Comparison of ENCODE assay signal across 1 cellular context in the genomic region with DNA sequence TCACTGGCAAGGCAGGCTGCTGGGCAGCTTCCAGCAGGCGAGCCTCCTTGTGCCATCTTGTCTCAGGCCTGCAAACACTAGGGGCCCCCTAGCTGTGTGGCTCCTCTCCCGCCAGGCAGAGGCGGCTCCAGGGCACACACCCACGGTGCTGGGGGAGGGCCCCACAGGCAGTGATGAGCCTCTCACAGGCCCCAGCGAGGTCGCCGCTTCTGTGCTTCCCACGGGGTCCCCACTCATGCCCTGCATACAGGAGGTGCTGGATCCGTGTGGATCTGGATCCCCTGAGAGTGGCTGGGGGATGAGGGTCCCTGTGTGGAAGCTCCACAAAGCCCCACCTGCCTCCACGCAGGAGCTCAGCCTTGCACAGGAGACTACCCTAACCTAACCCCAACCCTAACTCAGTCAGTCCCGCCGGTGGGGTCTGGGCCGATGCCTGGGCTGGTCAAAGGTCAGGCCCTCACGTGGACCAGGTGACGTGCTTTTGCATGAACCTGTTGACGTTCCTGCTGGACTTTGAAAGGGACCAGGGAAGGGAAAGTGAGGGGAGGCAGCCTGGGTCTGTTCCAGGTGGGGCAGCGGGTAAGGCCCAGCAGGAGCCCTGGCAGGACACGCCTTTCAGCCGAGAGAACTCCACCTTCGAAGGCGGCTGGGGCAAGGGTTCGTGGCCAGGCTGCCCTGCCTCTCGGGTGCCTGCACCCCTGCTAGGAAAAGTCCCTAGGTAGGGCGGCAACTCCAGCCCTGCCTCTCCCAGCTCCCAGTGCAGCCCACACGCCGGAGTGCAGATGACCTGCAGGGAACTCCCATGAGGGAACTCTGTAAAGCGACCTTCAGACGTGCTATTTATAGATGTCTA.
TF ChIP-seq lines count a peak whose summit lies in the region.

No MANE protein-coding gene starts in this region.

TF ChIP-seq in HepG2, 621 proteins besides CTCF, POLR2A, EP300 and RAD21 (continued from another document and continues in another):
- no peak for TF ChIP-seq MAZ (IDR thresholded peaks at IDR 0.05; ENCODE audit: borderline replicate concordance, low read depth, low read length)
- TF ChIP-seq MAZ (CRISPR knock-in tag; IDR thresholded peaks at IDR 0.05; ENCODE audit: low read depth), result peak; percentile 80
- TF ChIP-seq ZNF670 (CRISPR knock-in tag; IDR thresholded peaks at IDR 0.05; ENCODE audit: borderline replicate concordance), result peak; percentile 19; the same call in 1 of the 2 replicates
- TF ChIP-seq, protein P1, sequence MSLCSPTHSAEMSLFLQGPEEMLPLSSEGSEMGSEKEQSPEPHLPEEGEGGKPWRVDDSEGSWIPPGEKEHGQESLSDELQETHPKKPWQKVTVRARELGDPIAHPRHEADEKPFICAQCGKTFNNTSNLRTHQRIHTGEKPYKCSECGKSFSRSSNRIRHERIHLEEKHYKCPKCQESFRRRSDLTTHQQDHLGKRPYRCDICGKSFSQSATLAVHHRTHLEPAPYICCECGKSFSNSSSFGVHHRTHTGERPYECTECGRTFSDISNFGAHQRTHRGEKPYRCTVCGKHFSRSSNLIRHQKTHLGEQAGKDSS (CRISPR knock-in tag; IDR thresholded peaks at IDR 0.05; ENCODE audit: borderline replicate concordance, low read depth), result peak; percentile 96
- 0 out of 2 replicates have a peak, but pooled peaks have one; percentile 64 for TF ChIP-seq ZNF253 (CRISPR knock-in tag; IDR thresholded peaks at IDR 0.05; ENCODE audit: borderline replicate concordance)
- TF ChIP-seq JUN (CRISPR knock-in tag; IDR thresholded peaks at IDR 0.05), result peak; percentile 86; the same call in 1 of the 2 replicates
- peak; percentile 91; the same call in 1 of the 2 replicates for TF ChIP-seq GZF1 (CRISPR knock-in tag; IDR thresholded peaks at IDR 0.05)
- peak; percentile 93 for TF ChIP-seq ZFP37 (CRISPR knock-in tag; IDR thresholded peaks at IDR 0.05; ENCODE audit: borderline replicate concordance)
- 0 out of 2 replicates have a peak, but pooled peaks have one; percentile 81 for TF ChIP-seq MAF1 (CRISPR knock-in tag; IDR thresholded peaks at IDR 0.05; ENCODE audit: borderline replicate concordance)
- TF ChIP-seq ZNF235 (CRISPR knock-in tag; IDR thresholded peaks at IDR 0.05; ENCODE audit: borderline replicate concordance), result 0 out of 2 replicates have a peak, but pooled peaks have one; percentile 36
- TF ChIP-seq ZFP1 (CRISPR knock-in tag; IDR thresholded peaks at IDR 0.05), result 0 out of 2 replicates have a peak, but pooled peaks have one; percentile 46
- TF ChIP-seq, protein P2, sequence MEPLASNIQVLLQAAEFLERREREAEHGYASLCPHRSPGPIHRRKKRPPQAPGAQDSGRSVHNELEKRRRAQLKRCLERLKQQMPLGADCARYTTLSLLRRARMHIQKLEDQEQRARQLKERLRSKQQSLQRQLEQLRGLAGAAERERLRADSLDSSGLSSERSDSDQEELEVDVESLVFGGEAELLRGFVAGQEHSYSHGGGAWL (CRISPR knock-in tag; IDR thresholded peaks at IDR 0.05), result peak; percentile 70; the same call in 1 of the 2 replicates
- no peak for TF ChIP-seq ZNF101 (CRISPR knock-in tag; IDR thresholded peaks at IDR 0.05; ENCODE audit: borderline replicate concordance, low read depth)
- no peak for TF ChIP-seq FLYWCH1 (CRISPR knock-in tag; IDR thresholded peaks at IDR 0.05)
- TF ChIP-seq ZNF430 (CRISPR knock-in tag; IDR thresholded peaks at IDR 0.05), result peak; percentile 95
- TF ChIP-seq GABPA (IDR thresholded peaks at IDR 0.05; ENCODE audit: low read depth, low read length), result no peak
- TF ChIP-seq GABPA (CRISPR knock-in tag; IDR thresholded peaks at IDR 0.05; ENCODE audit: low read depth), result peak; percentile 38; the same call in 1 of the 2 replicates
- TF ChIP-seq MIER3 (CRISPR knock-in tag; IDR thresholded peaks at IDR 0.05; ENCODE audit: borderline replicate concordance), result peak; percentile 90
- peak; percentile 95 for TF ChIP-seq RARA (CRISPR knock-in tag; IDR thresholded peaks at IDR 0.05)
- TF ChIP-seq RARG (CRISPR knock-in tag; IDR thresholded peaks at IDR 0.05; ENCODE audit: low read depth), result no peak
- TF ChIP-seq HHEX (CRISPR knock-in tag; IDR thresholded peaks at IDR 0.05), result peak; percentile 40; the same call in 1 of the 2 replicates
- TF ChIP-seq MED8 (CRISPR knock-in tag; IDR thresholded peaks at IDR 0.05; ENCODE audit: insufficient replicate concordance), result peak; percentile 79
- peak; percentile 70; the same call in 1 of the 2 replicates for TF ChIP-seq ADNP (CRISPR knock-in tag; IDR thresholded peaks at IDR 0.05)
- no peak; the same call in 1 of the 2 replicates for TF ChIP-seq GLI4 (CRISPR knock-in tag; IDR thresholded peaks at IDR 0.05; ENCODE audit: borderline replicate concordance)
- no peak for TF ChIP-seq ZFP82 (CRISPR knock-in tag; IDR thresholded peaks at IDR 0.05; ENCODE audit: borderline replicate concordance)
- TF ChIP-seq ATAD3A (CRISPR knock-in tag; IDR thresholded peaks at IDR 0.05), result no peak
- TF ChIP-seq, protein P3, sequence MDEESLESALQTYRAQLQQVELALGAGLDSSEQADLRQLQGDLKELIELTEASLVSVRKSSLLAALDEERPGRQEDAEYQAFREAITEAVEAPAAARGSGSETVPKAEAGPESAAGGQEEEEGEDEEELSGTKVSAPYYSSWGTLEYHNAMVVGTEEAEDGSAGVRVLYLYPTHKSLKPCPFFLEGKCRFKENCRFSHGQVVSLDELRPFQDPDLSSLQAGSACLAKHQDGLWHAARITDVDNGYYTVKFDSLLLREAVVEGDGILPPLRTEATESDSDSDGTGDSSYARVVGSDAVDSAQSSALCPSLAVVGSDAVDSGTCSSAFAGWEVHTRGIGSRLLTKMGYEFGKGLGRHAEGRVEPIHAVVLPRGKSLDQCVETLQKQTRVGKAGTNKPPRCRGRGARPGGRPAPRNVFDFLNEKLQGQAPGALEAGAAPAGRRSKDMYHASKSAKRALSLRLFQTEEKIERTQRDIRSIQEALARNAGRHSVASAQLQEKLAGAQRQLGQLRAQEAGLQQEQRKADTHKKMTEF (CRISPR knock-in tag; IDR thresholded peaks at IDR 0.05), result peak; percentile 89
- peak; percentile 94 for TF ChIP-seq ZFX (CRISPR knock-in tag; IDR thresholded peaks at IDR 0.05; ENCODE audit: low read depth)
- peak; percentile 96 to 98 for TF ChIP-seq NR2F1 (CRISPR knock-in tag; IDR thresholded peaks at IDR 0.05)
- TF ChIP-seq SRY (CRISPR knock-in tag; IDR thresholded peaks at IDR 0.05), result peak; percentile 96; the same call in 1 of the 2 replicates
- TF ChIP-seq, protein P4, sequence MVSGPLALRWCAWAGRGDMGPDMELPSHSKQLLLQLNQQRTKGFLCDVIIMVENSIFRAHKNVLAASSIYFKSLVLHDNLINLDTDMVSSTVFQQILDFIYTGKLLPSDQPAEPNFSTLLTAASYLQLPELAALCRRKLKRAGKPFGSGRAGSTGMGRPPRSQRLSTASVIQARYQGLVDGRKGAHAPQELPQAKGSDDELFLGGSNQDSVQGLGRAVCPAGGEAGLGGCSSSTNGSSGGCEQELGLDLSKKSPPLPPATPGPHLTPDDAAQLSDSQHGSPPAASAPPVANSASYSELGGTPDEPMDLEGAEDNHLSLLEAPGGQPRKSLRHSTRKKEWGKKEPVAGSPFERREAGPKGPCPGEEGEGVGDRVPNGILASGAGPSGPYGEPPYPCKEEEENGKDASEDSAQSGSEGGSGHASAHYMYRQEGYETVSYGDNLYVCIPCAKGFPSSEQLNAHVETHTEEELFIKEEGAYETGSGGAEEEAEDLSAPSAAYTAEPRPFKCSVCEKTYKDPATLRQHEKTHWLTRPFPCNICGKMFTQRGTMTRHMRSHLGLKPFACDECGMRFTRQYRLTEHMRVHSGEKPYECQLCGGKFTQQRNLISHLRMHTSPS (CRISPR knock-in tag; IDR thresholded peaks at IDR 0.05; ENCODE audit: low read depth), result peak; percentile 97
- peak; percentile 73 for TF ChIP-seq U2AF1 (optimal IDR thresholded peaks at IDR 0.05; ENCODE audit: low read depth, low read length)
- TF ChIP-seq, protein P5, sequence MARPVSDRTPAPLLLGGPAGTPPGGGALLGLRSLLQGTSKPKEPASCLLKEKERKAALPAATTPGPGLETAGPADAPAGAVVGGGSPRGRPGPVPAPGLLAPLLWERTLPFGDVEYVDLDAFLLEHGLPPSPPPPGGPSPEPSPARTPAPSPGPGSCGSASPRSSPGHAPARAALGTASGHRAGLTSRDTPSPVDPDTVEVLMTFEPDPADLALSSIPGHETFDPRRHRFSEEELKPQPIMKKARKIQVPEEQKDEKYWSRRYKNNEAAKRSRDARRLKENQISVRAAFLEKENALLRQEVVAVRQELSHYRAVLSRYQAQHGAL (CRISPR knock-in tag; IDR thresholded peaks at IDR 0.05; ENCODE audit: not compliant biosample characterization), result no peak
- TF ChIP-seq, protein P6, sequence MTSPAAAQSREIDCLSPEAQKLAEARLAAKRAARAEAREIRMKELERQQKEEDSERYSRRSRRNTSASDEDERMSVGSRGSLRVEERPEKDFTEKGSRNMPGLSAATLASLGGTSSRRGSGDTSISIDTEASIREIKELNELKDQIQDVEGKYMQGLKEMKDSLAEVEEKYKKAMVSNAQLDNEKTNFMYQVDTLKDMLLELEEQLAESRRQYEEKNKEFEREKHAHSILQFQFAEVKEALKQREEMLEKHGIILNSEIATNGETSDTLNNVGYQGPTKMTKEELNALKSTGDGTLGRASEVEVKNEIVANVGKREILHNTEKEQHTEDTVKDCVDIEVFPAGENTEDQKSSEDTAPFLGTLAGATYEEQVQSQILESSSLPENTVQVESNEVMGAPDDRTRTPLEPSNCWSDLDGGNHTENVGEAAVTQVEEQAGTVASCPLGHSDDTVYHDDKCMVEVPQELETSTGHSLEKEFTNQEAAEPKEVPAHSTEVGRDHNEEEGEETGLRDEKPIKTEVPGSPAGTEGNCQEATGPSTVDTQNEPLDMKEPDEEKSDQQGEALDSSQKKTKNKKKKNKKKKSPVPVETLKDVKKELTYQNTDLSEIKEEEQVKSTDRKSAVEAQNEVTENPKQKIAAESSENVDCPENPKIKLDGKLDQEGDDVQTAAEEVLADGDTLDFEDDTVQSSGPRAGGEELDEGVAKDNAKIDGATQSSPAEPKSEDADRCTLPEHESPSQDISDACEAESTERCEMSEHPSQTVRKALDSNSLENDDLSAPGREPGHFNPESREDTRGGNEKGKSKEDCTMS (CRISPR knock-in tag; conservative IDR thresholded peaks at IDR 0.05), result 0 out of 2 replicates have a peak, but pooled peaks have one; percentile 75
- peak; percentile 84; the same call in 1 of the 2 replicates for TF ChIP-seq ZNF333 (CRISPR knock-in tag; IDR thresholded peaks at IDR 0.05; ENCODE audit: borderline replicate concordance)
- TF ChIP-seq SMAD1 (CRISPR knock-in tag; IDR thresholded peaks at IDR 0.05; ENCODE audit: borderline replicate concordance, low read depth), result no peak
- peak; percentile 90 for TF ChIP-seq ASH2L (IDR thresholded peaks at IDR 0.05; ENCODE audit: insufficient read length, low read depth, low read length)
- TF ChIP-seq SKI (IDR thresholded peaks at IDR 0.05; ENCODE audit: partially characterized antibody), result peak; percentile 92
- peak; percentile 77; the same call in 1 of the 2 replicates for TF ChIP-seq ZNF790 (CRISPR knock-in tag; IDR thresholded peaks at IDR 0.05; ENCODE audit: borderline replicate concordance)
- TF ChIP-seq MZF1 (CRISPR knock-in tag; IDR thresholded peaks at IDR 0.05; ENCODE audit: borderline replicate concordance), result 0 out of 2 replicates have a peak, but pooled peaks have one; percentile 79
- TF ChIP-seq ZNF839 (CRISPR knock-in tag; IDR thresholded peaks at IDR 0.05; ENCODE audit: borderline replicate concordance), result no peak
- TF ChIP-seq, protein P7, sequence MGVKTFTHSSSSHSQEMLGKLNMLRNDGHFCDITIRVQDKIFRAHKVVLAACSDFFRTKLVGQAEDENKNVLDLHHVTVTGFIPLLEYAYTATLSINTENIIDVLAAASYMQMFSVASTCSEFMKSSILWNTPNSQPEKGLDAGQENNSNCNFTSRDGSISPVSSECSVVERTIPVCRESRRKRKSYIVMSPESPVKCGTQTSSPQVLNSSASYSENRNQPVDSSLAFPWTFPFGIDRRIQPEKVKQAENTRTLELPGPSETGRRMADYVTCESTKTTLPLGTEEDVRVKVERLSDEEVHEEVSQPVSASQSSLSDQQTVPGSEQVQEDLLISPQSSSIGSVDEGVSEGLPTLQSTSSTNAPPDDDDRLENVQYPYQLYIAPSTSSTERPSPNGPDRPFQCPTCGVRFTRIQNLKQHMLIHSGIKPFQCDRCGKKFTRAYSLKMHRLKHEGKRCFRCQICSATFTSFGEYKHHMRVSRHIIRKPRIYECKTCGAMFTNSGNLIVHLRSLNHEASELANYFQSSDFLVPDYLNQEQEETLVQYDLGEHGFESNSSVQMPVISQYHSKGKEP (CRISPR knock-in tag; IDR thresholded peaks at IDR 0.05), result 0 out of 2 replicates have a peak, but pooled peaks have one; percentile 72
- peak; percentile 87 for TF ChIP-seq ZKSCAN8 (CRISPR knock-in tag; IDR thresholded peaks at IDR 0.05; ENCODE audit: borderline replicate concordance)
- peak; percentile 83; the same call in 1 of the 2 replicates for TF ChIP-seq KAT7 (CRISPR knock-in tag; IDR thresholded peaks at IDR 0.05; ENCODE audit: borderline replicate concordance)
- peak; percentile 84 for TF ChIP-seq SP5 (CRISPR knock-in tag; IDR thresholded peaks at IDR 0.05; ENCODE audit: borderline replicate concordance, low read depth)
- TF ChIP-seq, protein P8, sequence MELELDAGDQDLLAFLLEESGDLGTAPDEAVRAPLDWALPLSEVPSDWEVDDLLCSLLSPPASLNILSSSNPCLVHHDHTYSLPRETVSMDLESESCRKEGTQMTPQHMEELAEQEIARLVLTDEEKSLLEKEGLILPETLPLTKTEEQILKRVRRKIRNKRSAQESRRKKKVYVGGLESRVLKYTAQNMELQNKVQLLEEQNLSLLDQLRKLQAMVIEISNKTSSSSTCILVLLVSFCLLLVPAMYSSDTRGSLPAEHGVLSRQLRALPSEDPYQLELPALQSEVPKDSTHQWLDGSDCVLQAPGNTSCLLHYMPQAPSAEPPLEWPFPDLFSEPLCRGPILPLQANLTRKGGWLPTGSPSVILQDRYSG (CRISPR knock-in tag; IDR thresholded peaks at IDR 0.05), result peak; percentile 71; the same call in 1 of the 2 replicates
- TF ChIP-seq, protein P9, sequence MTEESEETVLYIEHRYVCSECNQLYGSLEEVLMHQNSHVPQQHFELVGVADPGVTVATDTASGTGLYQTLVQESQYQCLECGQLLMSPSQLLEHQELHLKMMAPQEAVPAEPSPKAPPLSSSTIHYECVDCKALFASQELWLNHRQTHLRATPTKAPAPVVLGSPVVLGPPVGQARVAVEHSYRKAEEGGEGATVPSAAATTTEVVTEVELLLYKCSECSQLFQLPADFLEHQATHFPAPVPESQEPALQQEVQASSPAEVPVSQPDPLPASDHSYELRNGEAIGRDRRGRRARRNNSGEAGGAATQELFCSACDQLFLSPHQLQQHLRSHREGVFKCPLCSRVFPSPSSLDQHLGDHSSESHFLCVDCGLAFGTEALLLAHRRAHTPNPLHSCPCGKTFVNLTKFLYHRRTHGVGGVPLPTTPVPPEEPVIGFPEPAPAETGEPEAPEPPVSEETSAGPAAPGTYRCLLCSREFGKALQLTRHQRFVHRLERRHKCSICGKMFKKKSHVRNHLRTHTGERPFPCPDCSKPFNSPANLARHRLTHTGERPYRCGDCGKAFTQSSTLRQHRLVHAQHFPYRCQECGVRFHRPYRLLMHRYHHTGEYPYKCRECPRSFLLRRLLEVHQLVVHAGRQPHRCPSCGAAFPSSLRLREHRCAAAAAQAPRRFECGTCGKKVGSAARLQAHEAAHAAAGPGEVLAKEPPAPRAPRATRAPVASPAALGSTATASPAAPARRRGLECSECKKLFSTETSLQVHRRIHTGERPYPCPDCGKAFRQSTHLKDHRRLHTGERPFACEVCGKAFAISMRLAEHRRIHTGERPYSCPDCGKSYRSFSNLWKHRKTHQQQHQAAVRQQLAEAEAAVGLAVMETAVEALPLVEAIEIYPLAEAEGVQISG (CRISPR knock-in tag; IDR thresholded peaks at IDR 0.05), result peak; percentile 78
